Comparison of ENCODE assay signal across 24 cellular contexts in the genomic region with DNA sequence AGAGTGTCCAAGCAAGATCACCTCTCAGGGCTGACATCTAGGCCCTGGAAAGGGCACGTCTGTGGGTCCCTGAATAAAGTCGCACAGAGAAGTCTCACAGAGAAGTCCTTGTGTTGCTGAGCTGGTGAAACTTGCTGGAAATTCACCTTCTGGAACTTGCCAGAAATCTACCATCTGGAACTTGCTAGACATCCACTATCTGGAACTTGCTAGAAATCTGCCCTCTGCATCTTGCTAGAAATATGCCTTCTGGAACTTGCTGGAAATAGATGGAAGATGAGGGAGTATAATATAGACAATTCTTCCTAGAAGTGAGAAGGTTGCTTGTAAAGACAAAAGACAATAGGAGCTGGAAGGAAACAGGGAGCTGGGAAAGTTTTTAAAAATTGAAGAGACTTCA. TPM values are rescaled to one million over a fixed set of nuclear protein-coding genes. Genes with fewer than 3 reads are reported as not detected.
DNase-seq lines count a peak whose midpoint lies in the region; ATAC-seq, FAIRE-seq and TF ChIP-seq lines count a peak whose summit lies in the region.
"Had no signal": no experiment of that assay in that cellular context is flagged by ENCODE, and none has a peak within 500 bp of the region (broad histone marks: within the 10 kb centered on the region; RNA-seq: fewer than 3 reads in every experiment).

No MANE protein-coding gene starts in this region.

- ATAC-seq in SK-N-SH treated with all-trans-retinoic acid at 6 μM for 48 hours: no peak
- ATAC-seq in GM12878: no peak
- ATAC-seq in left lung: no peak
- ATAC-seq in Right ventricle myocardium superior (ENCODE audit: poor library complexity): no peak

- H3K36me3 ChIP-seq in SK-N-SH (replicated peaks in 1 of 2; ENCODE audit: control insufficient read depth in 1 of 2, insufficient read depth in 2 of 2, low read length in 1 of 2): no peaks in the 10 kb centered on the region
- no peaks in the 10 kb centered on the region for H3K36me3 ChIP-seq in GM12878 (ENCODE audit: control insufficient read depth in 2 of 2, insufficient read depth in 2 of 2, low read length in 1 of 2)
- H3K36me3 ChIP-seq in left lung: no peaks in the 10 kb centered on the region
- no peaks in the 10 kb centered on the region for H3K36me3 ChIP-seq in transverse colon
- H3K36me3 ChIP-seq in tibial nerve: no peaks in the 10 kb centered on the region

- TF ChIP-seq EP300 in SK-N-SH (IDR thresholded peaks at IDR 0.05; ENCODE audit: borderline replicate concordance in 1 of 2, low read depth in 1 of 2, low read length in 1 of 2) (peak in 1 of 2 experiments; percentile 73; a peak in 1 of 4 replicates), GM12878 (IDR thresholded peaks at IDR 0.05; ENCODE audit: borderline replicate concordance in 1 of 2, control insufficient read depth in 1 of 2, low read depth in 2 of 2, low read length in 2 of 2) (no peak), transverse colon (IDR thresholded peaks at IDR 0.05; ENCODE audit: low read depth) (no peak), tibial nerve (IDR thresholded peaks at IDR 0.05) (no peak)

- BruUV-seq in GM12878 (replicated peaks; lab: Mats Ljungman, UMichigan): no TSS peak

- no peak for TF ChIP-seq CTCF in SK-N-SH (IDR thresholded peaks at IDR 0.05)
- no peak for TF ChIP-seq CTCF in GM12878 (IDR thresholded peaks at IDR 0.05 in 2 of 3, conservative IDR thresholded peaks at IDR 0.05 in 1 of 3; ENCODE audit: control insufficient read depth in 2 of 3, extremely low read depth in 1 of 3, insufficient read depth in 1 of 3, low read depth in 3 of 3, low read length in 3 of 3)
- TF ChIP-seq CTCF in left lung (IDR thresholded peaks at IDR 0.05): no peak
- TF ChIP-seq CTCF in transverse colon (IDR thresholded peaks at IDR 0.05): no peak
- TF ChIP-seq CTCF in tibial nerve (IDR thresholded peaks at IDR 0.05): no peak

- DNase-seq in SK-N-SH (no peak), GM12878 (ENCODE audit: low read depth, low spot score) (no peak), left lung (no peak), transverse colon (no peak), SKM-1 treated with dmso at 0.1 percent for 144 hours (lab: John Stamatoyannopoulos, UW; ENCODE audit: unreplicated experiment) (no peak), Right ventricle myocardium superior (no peak), tibial nerve (ENCODE audit: low spot score in 2 of 2) (no peak)
- DNase-seq: 8988T; AML-193; C1 segment of cervical spinal cord; CD8-positive, alpha-beta memory T cell; DMS53; GDM1; MM.1S; NCI-H1048; NCI-H1417 treated with DMSO at 0.1 percent for 48 hours; NCI-H187 treated with DMSO at 0.1 percent for 48 hours; NCI-H2227 treated with DMSO at 0.1 percent for 48 hours; NCI-H510A; NCI-H774; SHP77 had no signal

- no peak overlapping the region for H3K4me2 ChIP-seq in SK-N-SH
- no peak overlapping the region for H3K4me2 ChIP-seq in GM12878 (ENCODE audit: control insufficient read depth, insufficient read depth)

- TF ChIP-seq POLR2A in GM12878 (IDR thresholded peaks at IDR 0.05; ENCODE audit: low read depth, low read length) (no peak), transverse colon (IDR thresholded peaks at IDR 0.05) (no peak), tibial nerve (IDR thresholded peaks at IDR 0.05) (no peak)

- no peak for FAIRE-seq in GM12878 (lab: Jason Lieb, UNC)
- FAIRE-seq: D721Med, H1 had no signal

- H3F3A ChIP-seq in SK-N-SH (replicated peaks; ENCODE audit: insufficient read depth): peaks cover 7% of the 10 kb centered on the region

- H3K9ac ChIP-seq in SK-N-SH (no peak overlapping the region), GM12878 (ENCODE audit: control insufficient read depth, insufficient read depth, low read length) (no peak overlapping the region)

- TF ChIP-seq RAD21 in SK-N-SH (IDR thresholded peaks at IDR 0.05; ENCODE audit: low read length): no peak
- no peak for TF ChIP-seq RAD21 in GM12878 (IDR thresholded peaks at IDR 0.05; ENCODE audit: insufficient read depth, low read depth, low read length)

- SMC1A ChIA-PET in GM12878 (lab: Charles Lee; ENCODE audit: uncharacterized antibody, unreplicated experiment): no interaction called here

- H2AFZ ChIP-seq in SK-N-SH (ENCODE audit: low read depth) (peak overlapping the region; percentile 20; the same call in 1 of the 2 replicates), GM12878 (ENCODE audit: control insufficient read depth, low read depth, low read length) (no peak overlapping the region)

- H3K4me1 ChIP-seq in SK-N-SH (ENCODE audit: control insufficient read depth in 1 of 2, insufficient read depth in 2 of 2, low read depth in 1 of 2, low read length in 1 of 2) (peaks cover 0 to 5% of the 10 kb centered on the region in 2 experiments; a peak in 1 of 4 replicates), GM12878 (ENCODE audit: control insufficient read depth, insufficient read depth, low read length) (no peaks in the 10 kb centered on the region), left lung (peaks cover 7 to 12% of the 10 kb centered on the region in 2 donors), transverse colon (peaks cover 0 to 49% (median 28%) of the 10 kb centered on the region in 4 donors), tibial nerve (peaks cover 0 to 9% (median 0%) of the 10 kb centered on the region in 4 donors)

- H3K27ac ChIP-seq in SK-N-SH (ENCODE audit: low read depth in 2 of 2, low read length in 1 of 2) (no peak overlapping the region), GM12878 (ENCODE audit: control insufficient read depth, insufficient read depth) (no peak overlapping the region), left lung (peak overlapping the region; percentile 13 to 22), transverse colon (peak overlapping the region; percentile 22 to 70 (median 63)), tibial nerve (no peak overlapping the region)

- RAD21 ChIA-PET in GM12878 (lab: Charles Lee; ENCODE audit: unreplicated experiment): no interaction called here

- WGBS in SK-N-SH (ENCODE audit: low lambda C conversion rate): 84% methylated on average over 2 of the region's 2 CpGs
- WGBS in GM12878 (ENCODE audit: insufficient coverage, insufficient replicate concordance, low lambda C conversion rate, missing lambda C conversion rate): 66% methylated on average over 2 of the region's 2 CpGs
- 80 to 83% methylated on average over 2 of the region's 2 CpGs for WGBS in transverse colon (ENCODE audit: low coverage in 1 of 2), 2 donors
- WGBS in tibial nerve, 2 donors: 71 to 76% methylated on average over 2 of the region's 2 CpGs

- H3K27me3 ChIP-seq in SK-N-SH (ENCODE audit: insufficient read depth): no peaks in the 10 kb centered on the region
- H3K27me3 ChIP-seq in GM12878 (replicated peaks in 1 of 2; ENCODE audit: control insufficient read depth in 2 of 2, insufficient read depth in 2 of 2, low read length in 1 of 2): no peaks in the 10 kb centered on the region; a peak in 1 of 4 replicates
- no peaks in the 10 kb centered on the region for H3K27me3 ChIP-seq in left lung
- H3K27me3 ChIP-seq in transverse colon: no peaks in the 10 kb centered on the region
- H3K27me3 ChIP-seq in tibial nerve: no peaks in the 10 kb centered on the region

- CTCF ChIA-PET in SK-N-SH (lab: Yijun Ruan, JAX) (interaction anchor here (1.4 kb wide), 1 partner anchor 186 kb away, joined by 4 read pairs; no protein-coding TSS in a partner anchor), GM12878 (lab: Yijun Ruan, JAX) (interaction anchor here (1.5 kb wide), 1 partner anchor 10 kb away, joined by 4 read pairs; no protein-coding TSS in a partner anchor)

- H3K4me3 ChIP-seq in SK-N-SH (ENCODE audit: low read depth in 2 of 2, low read length in 1 of 2) (no peak overlapping the region), GM12878 (no peak overlapping the region), left lung (no peak overlapping the region), transverse colon (no peak overlapping the region), tibial nerve (no peak overlapping the region)

- H4K20me1 ChIP-seq in SK-N-SH (ENCODE audit: insufficient read depth): no peaks in the 10 kb centered on the region
- H4K20me1 ChIP-seq in GM12878 (ENCODE audit: control insufficient read depth, insufficient read depth): no peaks in the 10 kb centered on the region

- POLR2A ChIA-PET in SK-N-SH (lab: Yijun Ruan, JAX) (no interaction called here), GM12878 (lab: Charles Lee) (no interaction called here)

- H3K79me2 ChIP-seq in SK-N-SH (ENCODE audit: insufficient read depth): no peaks in the 10 kb centered on the region
- no peaks in the 10 kb centered on the region for H3K79me2 ChIP-seq in GM12878 (ENCODE audit: control insufficient read depth, insufficient read depth, low read length)

- no peaks in the 10 kb centered on the region for H3K9me2 ChIP-seq in SK-N-SH

- intact Hi-C loops in GM12878 (cut with micrococcal nuclease; ENCODE audit: unreplicated experiment): no loop called here
- intact Hi-C loops in left lung (cut with DNase I): no loop called here
- intact Hi-C loops in transverse colon (cut with DNase I; ENCODE audit: low total_unique reads): no loop called here
- intact Hi-C loops in Right ventricle myocardium superior (cut with DNase I): loop anchor here (10.0 kb wide), 1 partner anchor 70 kb away; a partner anchor contains a TSS

- in situ Hi-C loops in GM12878 (cut with MboI): no loop called here
- in situ Hi-C loops in transverse colon (cut with MboI; ENCODE audit: low pct_ligation_motif_present in 1 of 4, low pct_unique_long_range_greater_than_20kb in 1 of 4, low sequenced_read_pairs in 3 of 4): no loop called here

- H3K9me3 ChIP-seq in SK-N-SH: no peaks in the 10 kb centered on the region
- H3K9me3 ChIP-seq in GM12878 (replicated peaks; ENCODE audit: control insufficient read depth, insufficient read depth, low read length): no peaks in the 10 kb centered on the region
- H3K9me3 ChIP-seq in left lung: no peaks in the 10 kb centered on the region
- no peaks in the 10 kb centered on the region for H3K9me3 ChIP-seq in transverse colon
- H3K9me3 ChIP-seq in tibial nerve: no peaks in the 10 kb centered on the region

RNA-seq across cellular contexts. Expression of a gene that starts 5.4 kb away (rescaled TPM):
- 70.3 and 108 TPM in 2 replicates for polyA plus RNA-seq in SK-N-SH (2012; rRNA removed)
- 111 and 125 TPM in 2 replicates for polyA plus RNA-seq in SK-N-SH (2012; cell fraction: cytosol; rRNA removed)
- polyA plus RNA-seq in SK-N-SH (2012; cell fraction: nucleus; rRNA removed): 48.3 and 80.9 TPM in 2 replicates
- 61.6 and 78.6 TPM in 2 replicates for total RNA-seq in GM12878 (2013; cell fraction: nucleolus; rRNA removed)
- 30.8 and 37.1 TPM in 2 replicates for total RNA-seq in GM12878 (2014; rRNA removed)
- 51.1 and 52.2 TPM in 2 replicates for total RNA-seq in GM12878 (2014; rRNA removed; fragmentation: Illumina TruSeq; extraction: Trizol)
- 40.1 and 41.1 TPM in 2 replicates for total RNA-seq in GM12878 (2021)
- 49.7 TPM for polyA plus RNA-seq in GM12878 (2011; ENCODE audit: low read depth)
- polyA plus RNA-seq in GM12878 (2011; rRNA removed): 105 and 126 TPM in 2 replicates
- 34.0 and 65.7 TPM in 2 replicates for polyA plus RNA-seq in GM12878 (2011; cell fraction: cytosol; rRNA removed)
- 24.4 and 28.5 TPM in 2 replicates for polyA plus RNA-seq in GM12878 (2011; cell fraction: nucleus; rRNA removed)
- polyA plus RNA-seq in GM12878 (2012): 41.8 and 57.4 TPM in 2 replicates
- 62.2 and 77.2 TPM in 2 replicates for polyA plus RNA-seq in GM12878 (2014; fragmentation: Illumina TruSeq; extraction: Trizol)
- polyA plus RNA-seq in GM12878 (2014; fragmentation: Nextera tagmentation; extraction: Ambion mirVana): 10 to 100 TPM; 52.9 to 88.4 TPM
- 28.7 and 34.3 TPM in 2 replicates for polyA plus RNA-seq in GM12878 (2014; rRNA removed)
- polyA plus RNA-seq in GM12878 (2016; fragmentation: Nextera tagmentation; extraction: Ambion mirVana): 10 to 100 TPM; 49.7 to 53.6 TPM
- 78.2 and 151 TPM in 2 replicates for polyA minus RNA-seq in GM12878 (2011; rRNA and poly(A)+ RNA removed)
- 17.0 and 20.4 TPM in 2 replicates for polyA minus RNA-seq in GM12878 (2011; cell fraction: cytosol; rRNA and poly(A)+ RNA removed)
- 89.5 and 123 TPM in 2 replicates for polyA minus RNA-seq in GM12878 (2011; cell fraction: nucleus; rRNA and poly(A)+ RNA removed)
- 10 to 100 TPM; 96.1 to 96.4 TPM for total RNA-seq in left lung
- total RNA-seq in transverse colon: 100 to 1,000 TPM in 3 of 4 donors, 10 to 100 TPM in 1; 67.9 to 133 (median 123) TPM
- 158 TPM for total RNA-seq in Right ventricle myocardium superior
- 10 to 100 TPM; 52.8 to 89.6 (median 71.8) TPM for total RNA-seq in tibial nerve

Comparison
In these comparisons a context has a peak if more than half of its experiments do, and no peak if none do; other contexts are left out.
1. H3K27ac ChIP-seq: peak in left lung (2 of 2) and transverse colon (4 of 4); none in SK-N-SH (0 of 2), GM12878 (single experiment) and tibial nerve (0 of 4).